In the genomic region with DNA sequence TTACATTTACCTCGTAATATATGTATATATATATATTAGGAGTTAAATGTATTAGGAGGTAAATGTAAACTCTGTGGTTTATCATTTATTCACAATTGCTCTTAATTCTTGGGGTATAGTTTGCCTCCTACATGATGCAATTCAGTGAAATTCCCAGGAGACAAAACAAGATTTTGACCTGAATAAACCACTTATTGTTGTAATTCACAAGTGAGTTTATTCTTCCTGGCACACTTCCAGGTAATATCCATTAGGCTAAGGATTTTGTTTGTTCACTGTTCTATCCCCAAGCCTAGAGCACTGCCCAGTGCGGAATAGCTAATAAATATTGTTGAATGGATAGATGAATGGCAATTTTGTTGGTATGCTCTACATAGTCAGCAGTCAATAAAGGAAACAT, we compare ENCODE assay signal across 1 cellular context.
TF ChIP-seq lines count a peak whose summit lies in the region.

No MANE protein-coding gene starts in this region.

TF ChIP-seq in HEK293, 187 proteins besides CTCF, POLR2A, EP300 and RAD21 (continued from another document and continues in another):
- TF ChIP-seq, protein P1, sequence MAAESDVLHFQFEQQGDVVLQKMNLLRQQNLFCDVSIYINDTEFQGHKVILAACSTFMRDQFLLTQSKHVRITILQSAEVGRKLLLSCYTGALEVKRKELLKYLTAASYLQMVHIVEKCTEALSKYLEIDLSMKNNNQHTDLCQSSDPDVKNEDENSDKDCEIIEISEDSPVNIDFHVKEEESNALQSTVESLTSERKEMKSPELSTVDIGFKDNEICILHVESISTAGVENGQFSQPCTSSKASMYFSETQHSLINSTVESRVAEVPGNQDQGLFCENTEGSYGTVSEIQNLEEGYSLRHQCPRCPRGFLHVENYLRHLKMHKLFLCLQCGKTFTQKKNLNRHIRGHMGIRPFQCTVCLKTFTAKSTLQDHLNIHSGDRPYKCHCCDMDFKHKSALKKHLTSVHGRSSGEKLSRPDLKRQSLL (tag by site-specific recombination; IDR thresholded peaks at IDR 0.05), result no peak
- TF ChIP-seq ZNF560 (tag by site-specific recombination; IDR thresholded peaks at IDR 0.05; ENCODE audit: borderline replicate concordance) (no peak), OSR2 (tag by site-specific recombination; IDR thresholded peaks at IDR 0.05) (no peak), ZNF561 (tag by site-specific recombination; IDR thresholded peaks at IDR 0.05; ENCODE audit: borderline replicate concordance) (no peak), ZNF311 (tag by site-specific recombination; IDR thresholded peaks at IDR 0.05; ENCODE audit: borderline replicate concordance) (no peak), ZNF610 (tag by site-specific recombination; IDR thresholded peaks at IDR 0.05; ENCODE audit: borderline replicate concordance) (no peak), KLF9 (tag by site-specific recombination; IDR thresholded peaks at IDR 0.05; ENCODE audit: low read depth) (no peak), ZNF416 (tag by site-specific recombination; IDR thresholded peaks at IDR 0.05) (no peak), ZNF391 (tag by site-specific recombination; IDR thresholded peaks at IDR 0.05; ENCODE audit: borderline replicate concordance, low read depth) (no peak), ZNF626 (tag by site-specific recombination; IDR thresholded peaks at IDR 0.05) (no peak), ZNF155 (tag by site-specific recombination; IDR thresholded peaks at IDR 0.05) (no peak), ZNF658 (tag by site-specific recombination; IDR thresholded peaks at IDR 0.05) (no peak), ZNF549 (tag by site-specific recombination; IDR thresholded peaks at IDR 0.05) (no peak), ZNF350 (tag by site-specific recombination; IDR thresholded peaks at IDR 0.05) (0 out of 2 replicates have a peak, but pooled peaks have one; percentile 29), SCRT2 (tag by site-specific recombination; IDR thresholded peaks at IDR 0.05) (no peak), ZBTB48 (tag by site-specific recombination; IDR thresholded peaks at IDR 0.05) (no peak), ZSCAN30 (tag by site-specific recombination; IDR thresholded peaks at IDR 0.05) (0 out of 2 replicates have a peak, but pooled peaks have one; percentile 20), ZNF2 (tag by site-specific recombination; IDR thresholded peaks at IDR 0.05) (no peak), ZNF664 (tag by site-specific recombination; IDR thresholded peaks at IDR 0.05) (no peak), ZNF776 (tag by site-specific recombination; IDR thresholded peaks at IDR 0.05; ENCODE audit: borderline replicate concordance) (no peak), ZNF670 (tag by site-specific recombination; IDR thresholded peaks at IDR 0.05; ENCODE audit: low read depth) (no peak), ZNF248 (tag by site-specific recombination; IDR thresholded peaks at IDR 0.05) (no peak), ZNF394 (tag by site-specific recombination; IDR thresholded peaks at IDR 0.05; ENCODE audit: borderline replicate concordance) (no peak), ZNF433 (tag by site-specific recombination; IDR thresholded peaks at IDR 0.05; ENCODE audit: low read depth) (no peak), ZBTB17 (tag by site-specific recombination; IDR thresholded peaks at IDR 0.05) (peak; percentile 41; the same call in 1 of the 2 replicates), HOXA7 (CRISPR knock-in tag; IDR thresholded peaks at IDR 0.05; ENCODE audit: borderline replicate concordance) (no peak), MZF1 (tag by site-specific recombination; IDR thresholded peaks at IDR 0.05; ENCODE audit: borderline replicate concordance) (peak; percentile 36; the same call in 1 of the 2 replicates), HOXD13 (CRISPR knock-in tag; IDR thresholded peaks at IDR 0.05; ENCODE audit: borderline replicate concordance) (no peak), ZNF555 (tag by site-specific recombination; conservative IDR thresholded peaks at IDR 0.05) (no peak), ZNF138 (tag by site-specific recombination; IDR thresholded peaks at IDR 0.05; ENCODE audit: borderline replicate concordance) (no peak), ZNF423 (tag by site-specific recombination; IDR thresholded peaks at IDR 0.05) (no peak)
- TF ChIP-seq, protein P2, sequence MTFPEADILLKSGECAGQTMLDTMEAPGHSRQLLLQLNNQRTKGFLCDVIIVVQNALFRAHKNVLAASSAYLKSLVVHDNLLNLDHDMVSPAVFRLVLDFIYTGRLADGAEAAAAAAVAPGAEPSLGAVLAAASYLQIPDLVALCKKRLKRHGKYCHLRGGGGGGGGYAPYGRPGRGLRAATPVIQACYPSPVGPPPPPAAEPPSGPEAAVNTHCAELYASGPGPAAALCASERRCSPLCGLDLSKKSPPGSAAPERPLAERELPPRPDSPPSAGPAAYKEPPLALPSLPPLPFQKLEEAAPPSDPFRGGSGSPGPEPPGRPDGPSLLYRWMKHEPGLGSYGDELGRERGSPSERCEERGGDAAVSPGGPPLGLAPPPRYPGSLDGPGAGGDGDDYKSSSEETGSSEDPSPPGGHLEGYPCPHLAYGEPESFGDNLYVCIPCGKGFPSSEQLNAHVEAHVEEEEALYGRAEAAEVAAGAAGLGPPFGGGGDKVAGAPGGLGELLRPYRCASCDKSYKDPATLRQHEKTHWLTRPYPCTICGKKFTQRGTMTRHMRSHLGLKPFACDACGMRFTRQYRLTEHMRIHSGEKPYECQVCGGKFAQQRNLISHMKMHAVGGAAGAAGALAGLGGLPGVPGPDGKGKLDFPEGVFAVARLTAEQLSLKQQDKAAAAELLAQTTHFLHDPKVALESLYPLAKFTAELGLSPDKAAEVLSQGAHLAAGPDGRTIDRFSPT (tag by site-specific recombination; IDR thresholded peaks at IDR 0.05), result no peak
- TF ChIP-seq, protein P3, sequence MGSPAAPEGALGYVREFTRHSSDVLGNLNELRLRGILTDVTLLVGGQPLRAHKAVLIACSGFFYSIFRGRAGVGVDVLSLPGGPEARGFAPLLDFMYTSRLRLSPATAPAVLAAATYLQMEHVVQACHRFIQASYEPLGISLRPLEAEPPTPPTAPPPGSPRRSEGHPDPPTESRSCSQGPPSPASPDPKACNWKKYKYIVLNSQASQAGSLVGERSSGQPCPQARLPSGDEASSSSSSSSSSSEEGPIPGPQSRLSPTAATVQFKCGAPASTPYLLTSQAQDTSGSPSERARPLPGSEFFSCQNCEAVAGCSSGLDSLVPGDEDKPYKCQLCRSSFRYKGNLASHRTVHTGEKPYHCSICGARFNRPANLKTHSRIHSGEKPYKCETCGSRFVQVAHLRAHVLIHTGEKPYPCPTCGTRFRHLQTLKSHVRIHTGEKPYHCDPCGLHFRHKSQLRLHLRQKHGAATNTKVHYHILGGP (tag by site-specific recombination; IDR thresholded peaks at IDR 0.05), result peak; percentile 51; the same call in 1 of the 2 replicates
- TF ChIP-seq, protein P4, sequence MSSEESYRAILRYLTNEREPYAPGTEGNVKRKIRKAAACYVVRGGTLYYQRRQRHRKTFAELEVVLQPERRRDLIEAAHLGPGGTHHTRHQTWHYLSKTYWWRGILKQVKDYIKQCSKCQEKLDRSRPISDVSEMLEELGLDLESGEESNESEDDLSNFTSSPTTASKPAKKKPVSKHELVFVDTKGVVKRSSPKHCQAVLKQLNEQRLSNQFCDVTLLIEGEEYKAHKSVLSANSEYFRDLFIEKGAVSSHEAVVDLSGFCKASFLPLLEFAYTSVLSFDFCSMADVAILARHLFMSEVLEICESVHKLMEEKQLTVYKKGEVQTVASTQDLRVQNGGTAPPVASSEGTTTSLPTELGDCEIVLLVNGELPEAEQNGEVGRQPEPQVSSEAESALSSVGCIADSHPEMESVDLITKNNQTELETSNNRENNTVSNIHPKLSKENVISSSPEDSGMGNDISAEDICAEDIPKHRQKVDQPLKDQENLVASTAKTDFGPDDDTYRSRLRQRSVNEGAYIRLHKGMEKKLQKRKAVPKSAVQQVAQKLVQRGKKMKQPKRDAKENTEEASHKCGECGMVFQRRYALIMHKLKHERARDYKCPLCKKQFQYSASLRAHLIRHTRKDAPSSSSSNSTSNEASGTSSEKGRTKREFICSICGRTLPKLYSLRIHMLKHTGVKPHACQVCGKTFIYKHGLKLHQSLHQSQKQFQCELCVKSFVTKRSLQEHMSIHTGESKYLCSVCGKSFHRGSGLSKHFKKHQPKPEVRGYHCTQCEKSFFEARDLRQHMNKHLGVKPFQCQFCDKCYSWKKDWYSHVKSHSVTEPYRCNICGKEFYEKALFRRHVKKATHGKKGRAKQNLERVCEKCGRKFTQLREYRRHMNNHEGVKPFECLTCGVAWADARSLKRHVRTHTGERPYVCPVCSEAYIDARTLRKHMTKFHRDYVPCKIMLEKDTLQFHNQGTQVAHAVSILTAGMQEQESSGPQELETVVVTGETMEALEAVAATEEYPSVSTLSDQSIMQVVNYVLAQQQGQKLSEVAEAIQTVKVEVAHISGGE (tag by site-specific recombination; conservative IDR thresholded peaks at IDR 0.05; ENCODE audit: low read depth), result no peak
- TF ChIP-seq, protein P5, sequence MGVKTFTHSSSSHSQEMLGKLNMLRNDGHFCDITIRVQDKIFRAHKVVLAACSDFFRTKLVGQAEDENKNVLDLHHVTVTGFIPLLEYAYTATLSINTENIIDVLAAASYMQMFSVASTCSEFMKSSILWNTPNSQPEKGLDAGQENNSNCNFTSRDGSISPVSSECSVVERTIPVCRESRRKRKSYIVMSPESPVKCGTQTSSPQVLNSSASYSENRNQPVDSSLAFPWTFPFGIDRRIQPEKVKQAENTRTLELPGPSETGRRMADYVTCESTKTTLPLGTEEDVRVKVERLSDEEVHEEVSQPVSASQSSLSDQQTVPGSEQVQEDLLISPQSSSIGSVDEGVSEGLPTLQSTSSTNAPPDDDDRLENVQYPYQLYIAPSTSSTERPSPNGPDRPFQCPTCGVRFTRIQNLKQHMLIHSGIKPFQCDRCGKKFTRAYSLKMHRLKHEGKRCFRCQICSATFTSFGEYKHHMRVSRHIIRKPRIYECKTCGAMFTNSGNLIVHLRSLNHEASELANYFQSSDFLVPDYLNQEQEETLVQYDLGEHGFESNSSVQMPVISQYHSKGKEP (tag by site-specific recombination; IDR thresholded peaks at IDR 0.05), result peak; percentile 53
- TF ChIP-seq, protein P6, sequence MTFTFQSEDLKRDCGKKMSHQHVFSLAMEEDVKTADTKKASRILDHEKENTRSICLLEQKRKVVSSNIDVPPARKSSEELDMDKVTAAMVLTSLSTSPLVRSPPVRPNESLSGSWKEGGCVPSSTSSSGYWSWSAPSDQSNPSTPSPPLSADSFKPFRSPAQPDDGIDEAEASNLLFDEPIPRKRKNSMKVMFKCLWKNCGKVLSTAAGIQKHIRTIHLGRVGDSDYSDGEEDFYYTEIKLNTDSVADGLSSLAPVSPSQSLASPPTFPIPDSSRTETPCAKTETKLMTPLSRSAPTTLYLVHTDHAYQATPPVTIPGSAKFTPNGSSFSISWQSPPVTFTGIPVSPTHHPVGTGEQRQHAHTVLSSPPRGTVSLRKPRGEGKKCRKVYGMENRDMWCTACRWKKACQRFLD (tag by site-specific recombination; IDR thresholded peaks at IDR 0.05), result no peak
- TF ChIP-seq, protein P7, sequence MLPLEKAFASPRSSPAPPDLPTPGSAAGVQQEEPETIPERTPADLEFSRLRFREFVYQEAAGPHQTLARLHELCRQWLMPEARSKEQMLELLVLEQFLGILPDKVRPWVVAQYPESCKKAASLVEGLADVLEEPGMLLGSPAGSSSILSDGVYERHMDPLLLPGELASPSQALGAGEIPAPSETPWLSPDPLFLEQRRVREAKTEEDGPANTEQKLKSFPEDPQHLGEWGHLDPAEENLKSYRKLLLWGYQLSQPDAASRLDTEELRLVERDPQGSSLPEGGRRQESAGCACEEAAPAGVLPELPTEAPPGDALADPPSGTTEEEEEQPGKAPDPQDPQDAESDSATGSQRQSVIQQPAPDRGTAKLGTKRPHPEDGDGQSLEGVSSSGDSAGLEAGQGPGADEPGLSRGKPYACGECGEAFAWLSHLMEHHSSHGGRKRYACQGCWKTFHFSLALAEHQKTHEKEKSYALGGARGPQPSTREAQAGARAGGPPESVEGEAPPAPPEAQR (tag by site-specific recombination; IDR thresholded peaks at IDR 0.05), result no peak
- TF ChIP-seq, protein P8, sequence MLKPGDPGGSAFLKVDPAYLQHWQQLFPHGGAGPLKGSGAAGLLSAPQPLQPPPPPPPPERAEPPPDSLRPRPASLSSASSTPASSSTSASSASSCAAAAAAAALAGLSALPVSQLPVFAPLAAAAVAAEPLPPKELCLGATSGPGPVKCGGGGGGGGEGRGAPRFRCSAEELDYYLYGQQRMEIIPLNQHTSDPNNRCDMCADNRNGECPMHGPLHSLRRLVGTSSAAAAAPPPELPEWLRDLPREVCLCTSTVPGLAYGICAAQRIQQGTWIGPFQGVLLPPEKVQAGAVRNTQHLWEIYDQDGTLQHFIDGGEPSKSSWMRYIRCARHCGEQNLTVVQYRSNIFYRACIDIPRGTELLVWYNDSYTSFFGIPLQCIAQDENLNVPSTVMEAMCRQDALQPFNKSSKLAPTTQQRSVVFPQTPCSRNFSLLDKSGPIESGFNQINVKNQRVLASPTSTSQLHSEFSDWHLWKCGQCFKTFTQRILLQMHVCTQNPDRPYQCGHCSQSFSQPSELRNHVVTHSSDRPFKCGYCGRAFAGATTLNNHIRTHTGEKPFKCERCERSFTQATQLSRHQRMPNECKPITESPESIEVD (tag by site-specific recombination; IDR thresholded peaks at IDR 0.05), result peak; percentile 93
- TF ChIP-seq, protein P9, sequence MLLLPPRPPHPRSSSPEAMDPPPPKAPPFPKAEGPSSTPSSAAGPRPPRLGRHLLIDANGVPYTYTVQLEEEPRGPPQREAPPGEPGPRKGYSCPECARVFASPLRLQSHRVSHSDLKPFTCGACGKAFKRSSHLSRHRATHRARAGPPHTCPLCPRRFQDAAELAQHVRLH (tag by site-specific recombination; IDR thresholded peaks at IDR 0.05), result no peak
- TF ChIP-seq, protein P10, sequence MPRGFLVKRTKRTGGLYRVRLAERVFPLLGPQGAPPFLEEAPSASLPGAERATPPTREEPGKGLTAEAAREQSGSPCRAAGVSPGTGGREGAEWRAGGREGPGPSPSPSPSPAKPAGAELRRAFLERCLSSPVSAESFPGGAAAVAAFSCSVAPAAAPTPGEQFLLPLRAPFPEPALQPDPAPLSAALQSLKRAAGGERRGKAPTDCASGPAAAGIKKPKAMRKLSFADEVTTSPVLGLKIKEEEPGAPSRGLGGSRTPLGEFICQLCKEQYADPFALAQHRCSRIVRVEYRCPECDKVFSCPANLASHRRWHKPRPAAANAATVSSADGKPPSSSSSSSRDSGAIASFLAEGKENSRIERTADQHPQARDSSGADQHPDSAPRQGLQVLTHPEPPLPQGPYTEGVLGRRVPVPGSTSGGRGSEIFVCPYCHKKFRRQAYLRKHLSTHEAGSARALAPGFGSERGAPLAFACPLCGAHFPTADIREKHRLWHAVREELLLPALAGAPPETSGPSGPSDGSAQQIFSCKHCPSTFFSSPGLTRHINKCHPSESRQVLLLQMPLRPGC (tag by site-specific recombination; IDR thresholded peaks at IDR 0.05), result no peak
- TF ChIP-seq, protein P11, sequence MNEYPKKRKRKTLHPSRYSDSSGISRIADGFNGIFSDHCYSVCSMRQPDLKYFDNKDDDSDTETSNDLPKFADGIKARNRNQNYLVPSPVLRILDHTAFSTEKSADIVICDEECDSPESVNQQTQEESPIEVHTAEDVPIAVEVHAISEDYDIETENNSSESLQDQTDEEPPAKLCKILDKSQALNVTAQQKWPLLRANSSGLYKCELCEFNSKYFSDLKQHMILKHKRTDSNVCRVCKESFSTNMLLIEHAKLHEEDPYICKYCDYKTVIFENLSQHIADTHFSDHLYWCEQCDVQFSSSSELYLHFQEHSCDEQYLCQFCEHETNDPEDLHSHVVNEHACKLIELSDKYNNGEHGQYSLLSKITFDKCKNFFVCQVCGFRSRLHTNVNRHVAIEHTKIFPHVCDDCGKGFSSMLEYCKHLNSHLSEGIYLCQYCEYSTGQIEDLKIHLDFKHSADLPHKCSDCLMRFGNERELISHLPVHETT (tag by site-specific recombination; IDR thresholded peaks at IDR 0.05), result no peak
